ENCODE assay signal across 8 cellular contexts in the genomic region with DNA sequence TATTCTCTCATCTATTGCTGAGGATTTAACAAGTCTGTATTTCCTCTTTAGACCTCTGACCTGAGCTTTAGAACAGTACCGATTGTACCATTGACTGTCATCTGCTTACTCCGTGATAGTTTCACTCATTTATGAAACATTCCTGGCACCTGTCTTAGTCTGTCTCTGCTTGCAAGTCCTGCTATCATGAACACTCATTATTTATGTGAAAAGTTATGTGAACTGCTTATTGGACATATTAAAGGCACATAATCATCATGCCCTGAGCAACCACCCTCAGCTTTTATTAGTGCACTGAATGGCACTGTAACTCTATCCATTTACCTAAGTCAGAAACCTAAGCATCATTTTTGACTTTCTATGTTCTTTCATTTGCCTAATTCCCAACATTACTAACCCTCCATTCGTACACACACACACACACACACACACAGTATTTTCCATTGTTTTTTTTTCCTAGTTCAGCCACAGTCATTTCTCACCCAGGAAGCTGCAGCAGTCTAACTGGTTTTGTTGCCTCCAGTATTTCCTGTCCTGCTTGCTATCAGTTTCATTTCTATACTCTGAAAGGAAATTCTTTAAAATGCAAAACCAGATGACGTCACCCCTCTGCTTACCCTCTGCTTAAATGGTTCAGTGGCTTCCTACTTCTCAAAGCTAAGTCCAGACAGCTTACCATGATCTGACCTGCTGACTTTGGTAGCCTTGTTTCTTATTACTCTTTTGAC.
DNase-seq lines count a peak whose midpoint lies in the region; ATAC-seq lines count a peak whose summit lies in the region.

No MANE protein-coding gene starts in this region.

- H3K4me3 Mint-ChIP-seq in activated CD8-positive, alpha-beta T cell treated with anti-CD3 and anti-CD28 coated beads, Interleukin-2, amount 10 ng/mL, durations not matched to agents 7 days and 5 days: peak overlapping the region; percentile 67

- H3K27me3 Mint-ChIP-seq in activated CD8-positive, alpha-beta T cell treated with anti-CD3 and anti-CD28 coated beads, Interleukin-2, amount 10 ng/mL, durations not matched to agents 7 days and 5 days (ENCODE audit: low read depth): no peaks in the 10 kb centered on the region

- no peaks in the 10 kb centered on the region for H3K9me3 Mint-ChIP-seq in activated CD8-positive, alpha-beta T cell treated with anti-CD3 and anti-CD28 coated beads, Interleukin-2, amount 10 ng/mL, durations not matched to agents 7 days and 5 days (ENCODE audit: insufficient read depth)

- POLR2A ChIA-PET in activated CD8-positive, alpha-beta T cell treated with anti-CD3 and anti-CD28 coated beads, Interleukin-2, amount 10 ng/mL, durations not matched to agents 7 days and 5 days (lab: Charles Lee): interaction anchor here (0.6 to 1.8 kb wide), 11 partner anchors 11 to 665 kb away, joined by 3 to 10 read pairs (median 3); a partner anchor contains a TSS

- DNase-seq in activated CD4-positive, CD25-positive, alpha-beta regulatory T cell (lab: John Stamatoyannopoulos, UW): peak in 3 of 4 experiments; percentile 7 to 21 (median 17)
- DNase-seq in activated CD4-positive, CD25-positive, alpha-beta regulatory T cell treated with anti-CD3 and anti-CD28 coated beads, Interleukin-2, amount 50 U/mL, for 72 hours: no peak
- DNase-seq in NCI-H2107 (lab: John Stamatoyannopoulos, UW): peak; percentile 29
- DNase-seq in activated CD8-positive, alpha-beta T cell treated with anti-CD3 and anti-CD28 coated beads, Interleukin-2, amount 10 ng/mL, durations not matched to agents 7 days and 5 days: peak; percentile 81
- peak; percentile 24 for DNase-seq in fibroblast of the conjunctiva (ENCODE audit: low read depth)
- DNase-seq in renal cortical epithelial cell (ENCODE audit: low read depth): peak; percentile 97
- DNase-seq in DMS 273 treated with DMSO at 0.1 percent for 48 hours (lab: John Stamatoyannopoulos, UW): no peak

- H3K4me1 Mint-ChIP-seq in activated CD8-positive, alpha-beta T cell treated with anti-CD3 and anti-CD28 coated beads, Interleukin-2, amount 10 ng/mL, durations not matched to agents 7 days and 5 days (ENCODE audit: low read depth): peaks cover 62% of the 10 kb centered on the region

- peaks cover 72% of the 10 kb centered on the region for H3K36me3 Mint-ChIP-seq in activated CD8-positive, alpha-beta T cell treated with anti-CD3 and anti-CD28 coated beads, Interleukin-2, amount 10 ng/mL, durations not matched to agents 7 days and 5 days (ENCODE audit: low read depth)

- peak; percentile 98 for ATAC-seq in HG02852 (IDR thresholded peaks at IDR 0.05; ENCODE audit: unreplicated experiment)
- ATAC-seq in activated CD8-positive, alpha-beta T cell treated with anti-CD3 and anti-CD28 coated beads, Interleukin-2, amount 10 ng/mL, durations not matched to agents 7 days and 5 days: peak; percentile 95

- H3K27ac Mint-ChIP-seq in activated CD8-positive, alpha-beta T cell treated with anti-CD3 and anti-CD28 coated beads, Interleukin-2, amount 10 ng/mL, durations not matched to agents 7 days and 5 days: peak overlapping the region; percentile 93

- CTCF ChIA-PET in activated CD8-positive, alpha-beta T cell treated with anti-CD3 and anti-CD28 coated beads, Interleukin-2, amount 10 ng/mL, durations not matched to agents 7 days and 5 days (lab: Charles Lee): interaction anchor here (0.6 to 2.3 kb wide), 11 partner anchors 10 to 408 kb away, joined by 3 to 25 read pairs (median 4); a partner anchor contains a TSS

Comparison
In these comparisons a context has a peak if more than half of its experiments do, and no peak if none do; other contexts are left out.
1. DNase-seq: peak in activated CD4-positive, CD25-positive, alpha-beta regulatory T cell (3 of 4), NCI-H2107 (single experiment), activated CD8-positive, alpha-beta T cell treated with anti-CD3 and anti-CD28 coated beads, Interleukin-2, amount 10 ng/mL, durations not matched to agents 7 days and 5 days (single experiment), fibroblast of the conjunctiva (single experiment) and renal cortical epithelial cell (single experiment); none in activated CD4-positive, CD25-positive, alpha-beta regulatory T cell treated with anti-CD3 and anti-CD28 coated beads, Interleukin-2, amount 50 U/mL, for 72 hours (single experiment) and DMS 273 treated with DMSO at 0.1 percent for 48 hours (single experiment).